In genomic region chr22:43094551-43094950, GRCh38 we compare ENCODE assay signal across 16 cellular contexts. TPM values are rescaled to one million over a fixed set of nuclear protein-coding genes. Genes with fewer than 3 reads are reported as not detected.
"Had no signal": no experiment of that assay in that cellular context is flagged by ENCODE, and none has a peak within 500 bp of the region (broad histone marks: within the 10 kb centered on the region; RNA-seq: fewer than 3 reads in every experiment).

No MANE protein-coding gene starts in this region.

- H3K36me3 ChIP-seq: brain microvascular endothelial cell, neutrophil, right atrium auricular region, transverse colon had no signal

- ATAC-seq: activated naive CD4-positive, alpha-beta T cell treated with anti-CD3 and anti-CD28 coated beads, Interleukin-2, amount 50 U/mL, for 72 hours; activated T-cell treated with anti-CD3 and anti-CD28 coated beads, Interleukin-2, amount 50 U/mL, for 4 hours had no signal

- H3K4me3 Mint-ChIP-seq: activated CD4-positive, alpha-beta memory T cell treated with anti-CD3 and anti-CD28 coated beads for 36 hours; activated T-cell treated with anti-CD3 and anti-CD28 coated beads, Interleukin-2, amount 50 U/mL, for 4 hours; naive thymus-derived CD4-positive, alpha-beta T cell had no signal

- H3K27me3 Mint-ChIP-seq: activated CD4-positive, alpha-beta memory T cell treated with anti-CD3 and anti-CD28 coated beads for 36 hours; naive thymus-derived CD4-positive, alpha-beta T cell had no signal

- H3K36me3 Mint-ChIP-seq: activated CD4-positive, alpha-beta memory T cell treated with anti-CD3 and anti-CD28 coated beads for 36 hours had no signal

- H3K27ac ChIP-seq: brain microvascular endothelial cell, dorsolateral prefrontal cortex, neutrophil, transverse colon had no signal

- DNase-seq: activated CD4-positive, alpha-beta memory T cell treated with anti-CD3 and anti-CD28 coated beads for 36 hours; activated CD4-positive, alpha-beta T cell treated with anti-CD3 and anti-CD28 coated beads for 1 hour; activated effector memory CD4-positive, alpha-beta T cell treated with anti-CD3 and anti-CD28 coated beads, Interleukin-2, amount 50 U/mL, for 16 hours; activated T-cell treated with anti-CD3 and anti-CD28 coated beads, Interleukin-2, amount 50 U/mL, for 4 hours; brain microvascular endothelial cell; dorsolateral prefrontal cortex; naive thymus-derived CD4-positive, alpha-beta T cell; stimulated activated CD4-positive, alpha-beta T cell treated with anti-CD3 and anti-CD28 coated beads, Interleukin-2, amount 100 ng/mL, for 24 hours; stimulated activated naive CD4-positive, alpha-beta T cell; substantia nigra; T-helper 9 cell had no signal

- H3K9me3 ChIP-seq: right atrium auricular region had no signal

- H3K4me3 ChIP-seq: dorsolateral prefrontal cortex, right atrium auricular region, transverse colon had no signal

- H3K27me3 ChIP-seq: brain microvascular endothelial cell, dorsolateral prefrontal cortex, neutrophil, right atrium auricular region, transverse colon had no signal

- H3K27ac Mint-ChIP-seq: activated CD4-positive, alpha-beta memory T cell treated with anti-CD3 and anti-CD28 coated beads for 36 hours; activated naive CD4-positive, alpha-beta T cell treated with anti-CD3 and anti-CD28 coated beads, Interleukin-2, amount 50 U/mL, for 72 hours; naive thymus-derived CD4-positive, alpha-beta T cell had no signal

RNA-seq across cellular contexts. Expression of gene BIK, which starts 16.0 kb away (rescaled TPM):
- total RNA-seq: left cardiac atrium had no signal
